Comparison of ENCODE assay signal across 10 cellular contexts in genomic region chr3:121883507-121883906, GRCh38. TPM values are rescaled to one million over a fixed set of nuclear protein-coding genes. Genes with fewer than 3 reads are reported as not detected.
DNase-seq lines count a peak whose midpoint lies in the region; ATAC-seq, FAIRE-seq and TF ChIP-seq lines count a peak whose summit lies in the region.
"Had no signal": no experiment of that assay in that cellular context is flagged by ENCODE, and none has a peak within 500 bp of the region (broad histone marks: within the 10 kb centered on the region; RNA-seq: fewer than 3 reads in every experiment).

No MANE protein-coding gene starts in this region.

- H3K9ac ChIP-seq in K562 (ENCODE audit: insufficient read depth in 1 of 2, low read depth in 2 of 2, low read length in 2 of 2) = no peak overlapping the region

- FAIRE-seq in K562 (lab: Jason Lieb, UNC) = no peak

- H3K4me3 ChIP-seq in K562 = no peak overlapping the region
- H3K4me3 ChIP-seq: ovary had no signal

- no peaks in the 10 kb centered on the region for H3K9me1 ChIP-seq in K562 (ENCODE audit: control insufficient read depth, insufficient read depth, low read length)

- POLR2A ChIA-PET in K562 (lab: Yijun Ruan, JAX) = no interaction called here

- ATAC-seq in K562 (peak; percentile 72), GM18511 (IDR thresholded peaks at IDR 0.05; ENCODE audit: unreplicated experiment) (no peak), GM21737 (IDR thresholded peaks at IDR 0.05; ENCODE audit: unreplicated experiment) (no peak)

- peak; percentile 28 to 47 (median 36); a peak in 3 of 6 replicates for TF ChIP-seq CTCF in K562 (IDR thresholded peaks at IDR 0.05 in 2 of 3, conservative IDR thresholded peaks at IDR 0.05 in 1 of 3; ENCODE audit: insufficient read depth in 2 of 3, low read depth in 1 of 3, low read length in 3 of 3)
- peak; percentile 17 for TF ChIP-seq CTCF in nephron progenitor cell (IDR thresholded peaks at IDR 0.05)

- intact Hi-C loops in K562 (cut with micrococcal nuclease) = loop anchor here (10.0 kb wide), 1 partner anchor 111 kb away; no protein-coding TSS in a partner anchor
- intact Hi-C loops in activated T-helper 2 cell treated with anti-CD3 and anti-CD28 coated beads, Interferon-gamma antibody, Interleukin-2, Interleukin-4, amounts not matched to agents 10 μg/mL and 5 μg/mL and 100 μg/mL, durations not matched to agents 14 hours and 24 hours and 36 hours (cut with micrococcal nuclease) = loop anchor here (1.0 to 5.0 kb wide), 3 partner anchors 209 to 375 kb away; partner anchors contain the start of gene POLQ

- H3K4me2 ChIP-seq in K562 (ENCODE audit: insufficient read depth, low read length) = no peak overlapping the region

- no TSS peak for BruUV-seq in K562 (replicated peaks; lab: Mats Ljungman, UMichigan)

- TF ChIP-seq RAD21 in K562 (CRISPR knock-in tag; conservative IDR thresholded peaks at IDR 0.05 in 1 of 2, IDR thresholded peaks at IDR 0.05 in 1 of 2) = peak in 1 of 2 experiments; percentile 49; a peak in 2 of 4 replicates

- H3K27ac ChIP-seq in K562 (ENCODE audit: extremely low read depth, low read depth, low read length) = no peak overlapping the region
- H3K27ac ChIP-seq: ovary had no signal

- no peak for TF ChIP-seq POLR2A in K562 (conservative IDR thresholded peaks at IDR 0.05)

- CTCF ChIA-PET in K562 (lab: Yijun Ruan, JAX; ENCODE audit: low intra/inter-chr PET ratio) = no interaction called here

- H2AFZ ChIP-seq in K562 (ENCODE audit: low read depth, low read length) = no peak overlapping the region

- H3K27me3 ChIP-seq in K562 (ENCODE audit: control insufficient read depth in 2 of 2, insufficient read depth in 2 of 2, low read length in 2 of 2) = no peaks in the 10 kb centered on the region
- H3K27me3 ChIP-seq: ovary had no signal

- H3K9me3 Mint-ChIP-seq in nephron progenitor cell = no peaks in the 10 kb centered on the region
- H3K9me3 Mint-ChIP-seq in activated T-helper 2 cell treated with anti-CD3 and anti-CD28 coated beads, Interferon-gamma antibody, Interleukin-2, Interleukin-4, amounts not matched to agents 10 μg/mL and 5 μg/mL and 100 μg/mL, durations not matched to agents 14 hours and 24 hours and 36 hours = no peaks in the 10 kb centered on the region

- H3K4me1 ChIP-seq in K562 (replicated peaks in 1 of 2; ENCODE audit: control insufficient read depth in 2 of 2, insufficient read depth in 2 of 2, low read length in 2 of 2) = no peaks in the 10 kb centered on the region

- no peaks in the 10 kb centered on the region for H3K27me3 Mint-ChIP-seq in nephron progenitor cell (ENCODE audit: low read depth, poor library complexity)
- H3K27me3 Mint-ChIP-seq in activated T-helper 2 cell treated with anti-CD3 and anti-CD28 coated beads, Interferon-gamma antibody, Interleukin-2, Interleukin-4, amounts not matched to agents 10 μg/mL and 5 μg/mL and 100 μg/mL, durations not matched to agents 14 hours and 24 hours and 36 hours (ENCODE audit: low read depth) = no peaks in the 10 kb centered on the region
- H3K27me3 Mint-ChIP-seq: activated naive CD8-positive, alpha-beta T cell had no signal

- H3K79me2 ChIP-seq in K562 (ENCODE audit: control insufficient read depth, insufficient read depth, low read length) = no peaks in the 10 kb centered on the region

- no peaks in the 10 kb centered on the region for H3K9me3 ChIP-seq in K562 (replicated peaks; ENCODE audit: control insufficient read depth, insufficient read depth, low read depth, low read length)
- H3K9me3 ChIP-seq: ovary had no signal

- H4K20me1 ChIP-seq in K562 (replicated peaks; ENCODE audit: control insufficient read depth, insufficient read depth, low read length) = no peaks in the 10 kb centered on the region

- no peaks in the 10 kb centered on the region for H3K36me3 Mint-ChIP-seq in nephron progenitor cell (ENCODE audit: low read depth)
- H3K36me3 Mint-ChIP-seq in activated T-helper 2 cell treated with anti-CD3 and anti-CD28 coated beads, Interferon-gamma antibody, Interleukin-2, Interleukin-4, amounts not matched to agents 10 μg/mL and 5 μg/mL and 100 μg/mL, durations not matched to agents 14 hours and 24 hours and 36 hours (ENCODE audit: low read depth) = peaks cover 23% of the 10 kb centered on the region

- TF ChIP-seq EP300 in K562 (IDR thresholded peaks at IDR 0.05; ENCODE audit: low read length) = no peak

- no peaks in the 10 kb centered on the region for H3K4me1 Mint-ChIP-seq in nephron progenitor cell
- peaks cover 4% of the 10 kb centered on the region for H3K4me1 Mint-ChIP-seq in activated T-helper 2 cell treated with anti-CD3 and anti-CD28 coated beads, Interferon-gamma antibody, Interleukin-2, Interleukin-4, amounts not matched to agents 10 μg/mL and 5 μg/mL and 100 μg/mL, durations not matched to agents 14 hours and 24 hours and 36 hours (ENCODE audit: low read depth)

- peak; percentile 7 for DNase-seq in DMS153 (lab: John Stamatoyannopoulos, UW)
- DNase-seq in DMS153 treated with DMSO at 0.1 percent for 48 hours (lab: John Stamatoyannopoulos, UW; ENCODE audit: unreplicated experiment) = no peak
- peak; percentile 37 for DNase-seq in KBM-7
- DNase-seq in K562 (ENCODE audit: extremely low read depth in 1 of 4, low spot score in 3 of 4) = peak; percentile 10 to 24 (median 18)
- DNase-seq in nephron progenitor cell = no peak
- no peak for DNase-seq in activated T-helper 2 cell treated with anti-CD3 and anti-CD28 coated beads, Interferon-gamma antibody, Interleukin-2, Interleukin-4, amounts not matched to agents 10 μg/mL and 5 μg/mL and 100 μg/mL, durations not matched to agents 14 hours and 24 hours and 36 hours (ENCODE audit: low spot score)
- DNase-seq: ovary had no signal

- in situ Hi-C loops in KBM-7 (cut with MboI; ENCODE audit: low pct_unique_long_range_greater_than_20kb, low sequenced_read_pairs) = no loop called here
- in situ Hi-C loops in K562 (cut with MboI) = no loop called here

- no peak overlapping the region for H3K27ac Mint-ChIP-seq in nephron progenitor cell
- no peak overlapping the region for H3K27ac Mint-ChIP-seq in activated T-helper 2 cell treated with anti-CD3 and anti-CD28 coated beads, Interferon-gamma antibody, Interleukin-2, Interleukin-4, amounts not matched to agents 10 μg/mL and 5 μg/mL and 100 μg/mL, durations not matched to agents 14 hours and 24 hours and 36 hours
- H3K27ac Mint-ChIP-seq: activated naive CD8-positive, alpha-beta T cell had no signal

- H3K36me3 ChIP-seq in K562 (ENCODE audit: control insufficient read depth, insufficient read depth, low read length) = no peaks in the 10 kb centered on the region
- H3K36me3 ChIP-seq: ovary had no signal

- no peak overlapping the region for H3K4me3 Mint-ChIP-seq in nephron progenitor cell
- H3K4me3 Mint-ChIP-seq in activated T-helper 2 cell treated with anti-CD3 and anti-CD28 coated beads, Interferon-gamma antibody, Interleukin-2, Interleukin-4, amounts not matched to agents 10 μg/mL and 5 μg/mL and 100 μg/mL, durations not matched to agents 14 hours and 24 hours and 36 hours (ENCODE audit: low read depth) = no peak overlapping the region
- H3K4me3 Mint-ChIP-seq: activated naive CD8-positive, alpha-beta T cell had no signal

- 0% methylated on average over 1 of the region's 1 CpG for WGBS in K562 (ENCODE audit: insufficient coverage, low coverage, missing lambda C conversion rate)

RNA-seq across cellular contexts. Expression of gene SLC15A2, which starts 10.7 kb away (rescaled TPM):
- 8.1 and 10.7 TPM in 2 replicates for total RNA-seq in K562 (2011; cell fraction: chromatin; rRNA removed; ENCODE audit: low replicate concordance)
- 0.33 and 0.66 TPM in 2 replicates for total RNA-seq in K562 (2011; cell fraction: nucleolus; rRNA removed)
- 1.0 and 1.8 TPM in 2 replicates for total RNA-seq in K562 (2011; cell fraction: nucleoplasm; rRNA removed)
- total RNA-seq in K562 (2014; rRNA removed) = 0.05 and 0.12 TPM in 2 replicates
- total RNA-seq in K562 (2014; rRNA removed; fragmentation: Illumina TruSeq; extraction: Trizol) = 0.25 and 0.29 TPM in 2 replicates
- total RNA-seq in K562 (2015; rRNA removed; fragmentation: Illumina TruSeq; extraction: Trizol) = 0.30 and 0.43 TPM in 2 replicates
- total RNA-seq in K562 (2021) = 0.24 and 0.42 TPM in 2 replicates
- polyA plus RNA-seq in K562 (2011; rRNA removed) = 0.53 and 0.92 TPM in 2 replicates
- 0.13 and 0.38 TPM in 2 replicates for polyA plus RNA-seq in K562 (2011; cell fraction: cytosol; rRNA removed)
- polyA plus RNA-seq in K562 (2011; cell fraction: nucleus; rRNA removed) = 4.0 and 6.7 TPM in 2 replicates
- polyA plus RNA-seq in K562 (2012) = 0.23 and 0.69 TPM in 2 replicates
- 0.13 and 0.18 TPM in 2 replicates for polyA plus RNA-seq in K562 (2014; fragmentation: Illumina TruSeq; extraction: Trizol)
- under 1 TPM in 1 of 2 experiments, not detected in 1; 0.25 TPM for polyA plus RNA-seq in K562 (2014; fragmentation: Nextera tagmentation; extraction: Ambion mirVana)
- 0.28 and 0.51 TPM in 2 replicates for polyA plus RNA-seq in K562 (2014; rRNA removed)
- polyA minus RNA-seq in K562 (2011; rRNA and poly(A)+ RNA removed) = 1.6 and 2.6 TPM in 2 replicates
- not detected in 2 replicates for polyA minus RNA-seq in K562 (2011; cell fraction: cytosol; rRNA and poly(A)+ RNA removed)
- polyA minus RNA-seq in K562 (2011; cell fraction: nucleus; rRNA and poly(A)+ RNA removed) = 2.4 and 2.7 TPM in 2 replicates
- 3.5 and 3.9 TPM in 2 replicates for total RNA-seq in activated T-helper 2 cell treated with anti-CD3 and anti-CD28 coated beads, Interferon-gamma antibody, Interleukin-2, Interleukin-4, amounts not matched to agents 10 μg/mL and 5 μg/mL and 100 μg/mL, durations not matched to agents 14 hours and 24 hours and 36 hours

RNA-seq across cellular contexts. Expression of gene EAF2, which starts 48.5 kb away (rescaled TPM):
- total RNA-seq in K562 (2011; cell fraction: chromatin; rRNA removed; ENCODE audit: low replicate concordance) = 7.0 and 12.8 TPM in 2 replicates
- total RNA-seq in K562 (2011; cell fraction: nucleolus; rRNA removed) = 3.5 and 5.7 TPM in 2 replicates
- 3.7 and 8.4 TPM in 2 replicates for total RNA-seq in K562 (2011; cell fraction: nucleoplasm; rRNA removed)
- 2.8 and 3.8 TPM in 2 replicates for total RNA-seq in K562 (2014; rRNA removed)
- 7.5 and 9.1 TPM in 2 replicates for total RNA-seq in K562 (2014; rRNA removed; fragmentation: Illumina TruSeq; extraction: Trizol)
- 5.4 TPM in 2 replicates for total RNA-seq in K562 (2015; rRNA removed; fragmentation: Illumina TruSeq; extraction: Trizol)
- total RNA-seq in K562 (2021) = 4.9 and 5.1 TPM in 2 replicates
- polyA plus RNA-seq in K562 (2011; rRNA removed) = 8.4 and 9.5 TPM in 2 replicates
- polyA plus RNA-seq in K562 (2011; cell fraction: cytosol; rRNA removed) = 2.1 and 5.6 TPM in 2 replicates
- 2.6 and 3.3 TPM in 2 replicates for polyA plus RNA-seq in K562 (2011; cell fraction: nucleus; rRNA removed)
- polyA plus RNA-seq in K562 (2012) = 6.1 and 6.6 TPM in 2 replicates
- 6.6 and 6.9 TPM in 2 replicates for polyA plus RNA-seq in K562 (2014; fragmentation: Illumina TruSeq; extraction: Trizol)
- polyA plus RNA-seq in K562 (2014; fragmentation: Nextera tagmentation; extraction: Ambion mirVana) = 10 to 100 TPM; 15.6 to 17.3 TPM
- polyA plus RNA-seq in K562 (2014; rRNA removed) = 5.4 and 6.8 TPM in 2 replicates
- polyA minus RNA-seq in K562 (2011; rRNA and poly(A)+ RNA removed) = 8.1 and 10.9 TPM in 2 replicates
- polyA minus RNA-seq in K562 (2011; cell fraction: cytosol; rRNA and poly(A)+ RNA removed) = 1.8 and 2.9 TPM in 2 replicates
- 5.3 and 12.1 TPM in 2 replicates for polyA minus RNA-seq in K562 (2011; cell fraction: nucleus; rRNA and poly(A)+ RNA removed)
- 18.5 and 19.2 TPM in 2 replicates for total RNA-seq in activated T-helper 2 cell treated with anti-CD3 and anti-CD28 coated beads, Interferon-gamma antibody, Interleukin-2, Interleukin-4, amounts not matched to agents 10 μg/mL and 5 μg/mL and 100 μg/mL, durations not matched to agents 14 hours and 24 hours and 36 hours

RNA-seq across cellular contexts. Expression of gene IQCB1, which starts 48.6 kb away (rescaled TPM):
- 25.5 and 67.9 TPM in 2 replicates for total RNA-seq in K562 (2011; cell fraction: chromatin; rRNA removed; ENCODE audit: low replicate concordance)
- 14.7 and 16.3 TPM in 2 replicates for total RNA-seq in K562 (2011; cell fraction: nucleolus; rRNA removed)
- total RNA-seq in K562 (2011; cell fraction: nucleoplasm; rRNA removed) = 44.1 and 89.9 TPM in 2 replicates
- total RNA-seq in K562 (2014; rRNA removed) = 22.5 and 25.1 TPM in 2 replicates
- 38.1 and 42.0 TPM in 2 replicates for total RNA-seq in K562 (2014; rRNA removed; fragmentation: Illumina TruSeq; extraction: Trizol)
- total RNA-seq in K562 (2015; rRNA removed; fragmentation: Illumina TruSeq; extraction: Trizol) = 25.5 and 31.9 TPM in 2 replicates
- 21.3 and 23.1 TPM in 2 replicates for total RNA-seq in K562 (2021)
- polyA plus RNA-seq in K562 (2011; rRNA removed) = 31.0 and 35.5 TPM in 2 replicates
- polyA plus RNA-seq in K562 (2011; cell fraction: cytosol; rRNA removed) = 7.0 and 16.1 TPM in 2 replicates
- 42.5 and 42.6 TPM in 2 replicates for polyA plus RNA-seq in K562 (2011; cell fraction: nucleus; rRNA removed)
- 17.3 and 28.8 TPM in 2 replicates for polyA plus RNA-seq in K562 (2012)
- polyA plus RNA-seq in K562 (2014; fragmentation: Illumina TruSeq; extraction: Trizol) = 24.1 and 27.5 TPM in 2 replicates
- polyA plus RNA-seq in K562 (2014; fragmentation: Nextera tagmentation; extraction: Ambion mirVana) = 10 to 100 TPM; 21.1 to 25.2 TPM
- 27.9 and 28.6 TPM in 2 replicates for polyA plus RNA-seq in K562 (2014; rRNA removed)
- 46.8 and 49.6 TPM in 2 replicates for polyA minus RNA-seq in K562 (2011; rRNA and poly(A)+ RNA removed)
- polyA minus RNA-seq in K562 (2011; cell fraction: cytosol; rRNA and poly(A)+ RNA removed) = 9.2 and 12.9 TPM in 2 replicates
- 29.8 and 37.0 TPM in 2 replicates for polyA minus RNA-seq in K562 (2011; cell fraction: nucleus; rRNA and poly(A)+ RNA removed)
- 43.4 and 44.0 TPM in 2 replicates for total RNA-seq in activated T-helper 2 cell treated with anti-CD3 and anti-CD28 coated beads, Interferon-gamma antibody, Interleukin-2, Interleukin-4, amounts not matched to agents 10 μg/mL and 5 μg/mL and 100 μg/mL, durations not matched to agents 14 hours and 24 hours and 36 hours

Comparison
In these comparisons a context has a peak if more than half of its experiments do, and no peak if none do; other contexts are left out.
1. DNase-seq: peak in DMS153 (single experiment), KBM-7 (single experiment) and K562 (4 of 4); none in DMS153 treated with DMSO at 0.1 percent for 48 hours (single experiment), nephron progenitor cell (single experiment) and activated T-helper 2 cell treated with anti-CD3 and anti-CD28 coated beads, Interferon-gamma antibody, Interleukin-2, Interleukin-4, amounts not matched to agents 10 μg/mL and 5 μg/mL and 100 μg/mL, durations not matched to agents 14 hours and 24 hours and 36 hours (single experiment).